Comparison of ENCODE assay signal across 22 cellular contexts in the genomic region with DNA sequence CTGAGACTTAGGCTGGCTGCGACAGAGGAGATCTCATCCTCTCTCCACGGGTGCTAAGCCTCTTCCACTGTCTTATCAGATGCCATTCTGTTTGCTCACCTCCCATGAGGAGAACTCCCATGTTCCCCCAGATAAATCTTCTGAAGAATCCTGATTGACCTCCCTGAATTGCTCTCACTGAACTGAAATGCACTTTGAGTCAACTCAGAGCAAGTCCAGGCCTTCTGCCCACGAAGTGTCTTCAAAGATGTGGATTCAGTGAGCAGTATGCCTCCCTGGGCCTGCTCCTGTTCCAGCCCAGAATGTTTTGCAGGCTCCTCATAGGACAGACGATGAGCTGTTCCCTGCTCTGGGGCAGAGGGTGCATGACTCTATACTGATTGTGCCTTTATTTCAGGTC. TPM values are rescaled to one million over a fixed set of nuclear protein-coding genes. Genes with fewer than 3 reads are reported as not detected.
DNase-seq lines count a peak whose midpoint lies in the region; TF ChIP-seq lines count a peak whose summit lies in the region.
"Had no signal": no experiment of that assay in that cellular context is flagged by ENCODE, and none has a peak within 500 bp of the region (broad histone marks: within the 10 kb centered on the region; RNA-seq: fewer than 3 reads in every experiment).

No MANE protein-coding gene starts in this region.

- no peak overlapping the region for H3K27ac ChIP-seq in right atrium auricular region
- no peak overlapping the region for H3K27ac ChIP-seq in left ventricle myocardium inferior (replicated peaks)
- H3K27ac ChIP-seq: parathyroid adenoma, upper lobe of left lung had no signal

- H3K4me1 ChIP-seq in right atrium auricular region: peaks cover 0 to under 1% of the 10 kb centered on the region in 2 donors
- peaks cover under 1% of the 10 kb centered on the region for H3K4me1 ChIP-seq in left ventricle myocardium inferior
- H3K4me1 ChIP-seq: upper lobe of left lung had no signal

- no peak for TF ChIP-seq CTCF in right atrium auricular region (IDR thresholded peaks at IDR 0.05)
- no peak for TF ChIP-seq CTCF in left ventricle myocardium inferior (IDR thresholded peaks at IDR 0.05; ENCODE audit: borderline replicate concordance)

- H3K9me3 ChIP-seq in right atrium auricular region (no peaks in the 10 kb centered on the region), left ventricle myocardium inferior (replicated peaks) (no peaks in the 10 kb centered on the region)
- H3K9me3 ChIP-seq: upper lobe of left lung had no signal

- peak; percentile 44 for DNase-seq in right atrium auricular region (ENCODE audit: low spot score)
- DNase-seq in left ventricle myocardium inferior: no peak
- peak; percentile 91 for DNase-seq in amniotic epithelial cell (ENCODE audit: low read depth)
- peak; percentile 45 for DNase-seq in islet precursor cell
- DNase-seq in HUDEP-2 (lab: John Stamatoyannopoulos, UW; ENCODE audit: unreplicated experiment in 76 of 76): no peak
- DNase-seq in superior temporal gyrus (ENCODE audit: extremely low spot score): no peak
- no peak for DNase-seq in kidney glomerular epithelial cell (lab: John Stamatoyannopoulos, UW)
- no peak for DNase-seq in dermis blood vessel endothelial cell
- DNase-seq: activated CD4-positive, alpha-beta T cell treated with anti-CD3 and anti-CD28 coated beads for 36 hours; activated naive CD4-positive, alpha-beta T cell treated with anti-CD3 and anti-CD28 coated beads, Interleukin-2, amount 50 U/mL, for 16 hours; CD8-positive, alpha-beta memory T cell; DND-41; foreskin melanocyte; GOT3; left ventricle myocardium superior; NCI-H1694; NCI-H446 treated with DMSO at 0.1 percent for 48 hours; stimulated activated naive B cell treated with anti-CD40 and anti-IgM and Interleukin-4, amounts not matched to agents 10 μg/mL and 1 μg/mL and 100 μg/mL, for 72 hours; T-helper 9 cell had no signal

- intact Hi-C loops in left ventricle myocardium inferior (cut with micrococcal nuclease): no loop called here

- H3K36me3 ChIP-seq in right atrium auricular region (peaks cover 45% of the 10 kb centered on the region), left ventricle myocardium inferior (peaks cover 78% of the 10 kb centered on the region)

- H3K27me3 ChIP-seq in right atrium auricular region: no peaks in the 10 kb centered on the region
- no peaks in the 10 kb centered on the region for H3K27me3 ChIP-seq in left ventricle myocardium inferior (ENCODE audit: low read depth)
- H3K27me3 ChIP-seq: upper lobe of left lung had no signal

- H3K4me3 ChIP-seq in right atrium auricular region: no peak overlapping the region
- H3K4me3 ChIP-seq in left ventricle myocardium inferior: no peak overlapping the region
- H3K4me3 ChIP-seq: upper lobe of left lung had no signal

RNA-seq across cellular contexts. Expression of a gene that starts 17.4 kb away (rescaled TPM):
- total RNA-seq in right atrium auricular region (10 to 100 TPM; 11.3 to 22.9 TPM), left ventricle myocardium inferior (22.8 TPM), dermis blood vessel endothelial cell (1.4 and 1.6 TPM in 2 replicates)
- total RNA-seq: OCI-LY7 had no signal

Comparison
In these comparisons a context has a peak if more than half of its experiments do, and no peak if none do; other contexts are left out.
1. DNase-seq: peak in right atrium auricular region (single experiment), amniotic epithelial cell (single experiment) and islet precursor cell (single experiment); none in left ventricle myocardium inferior (single experiment), HUDEP-2 (0 of 76), superior temporal gyrus (single experiment), kidney glomerular epithelial cell (single experiment) and dermis blood vessel endothelial cell (single experiment).